Comparison of ENCODE assay signal across 36 cellular contexts in the genomic region with DNA sequence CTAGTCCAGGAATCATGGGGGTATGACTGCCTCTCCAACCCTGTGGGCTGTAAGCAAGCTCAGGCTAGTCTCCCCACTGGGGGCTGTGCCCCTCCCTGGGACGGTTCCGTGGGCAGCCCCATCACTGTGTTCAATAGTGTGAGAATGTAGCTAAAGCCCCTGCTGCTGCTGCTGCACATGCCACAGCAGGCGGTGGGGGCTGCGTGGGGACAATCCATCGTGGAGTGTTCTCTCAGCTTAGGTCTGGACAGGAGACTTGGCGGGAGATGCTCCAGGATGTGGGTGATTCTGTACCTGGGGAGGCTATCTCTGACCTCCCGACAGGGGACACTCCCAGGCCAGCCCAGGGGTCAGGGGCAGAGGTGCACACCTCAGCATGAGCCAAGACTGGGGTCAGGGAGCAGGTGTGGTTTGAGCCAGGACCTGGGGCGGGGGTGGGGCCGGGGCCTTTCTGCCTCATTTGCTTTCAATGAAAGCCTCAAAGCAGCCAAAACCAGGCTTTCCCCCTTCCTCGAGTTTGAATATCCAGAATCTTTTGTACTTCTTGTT. TPM values are rescaled to one million over a fixed set of nuclear protein-coding genes. Genes with fewer than 3 reads are reported as not detected.
DNase-seq lines count a peak whose midpoint lies in the region; ATAC-seq and TF ChIP-seq lines count a peak whose summit lies in the region.
"Had no signal": no experiment of that assay in that cellular context is flagged by ENCODE, and none has a peak within 500 bp of the region (broad histone marks: within the 10 kb centered on the region; RNA-seq: fewer than 3 reads in every experiment).

No MANE protein-coding gene starts in this region.

- H3K4me3 ChIP-seq in IMR-90 (ENCODE audit: insufficient read depth, low read depth, low read length) (no peak overlapping the region), neuronal stem cell (ENCODE audit: low read length in 2 of 2) (no peak overlapping the region), tibial nerve (no peak overlapping the region)
- H3K4me3 ChIP-seq: adrenal gland, body of pancreas, esophagus squamous epithelium, GM23338, PC-9 had no signal

- peak overlapping the region; percentile 82 for H3K27ac Mint-ChIP-seq in glutamatergic neuron (ENCODE audit: unreplicated experiment)
- H3K27ac Mint-ChIP-seq: B cell; GM23338; HFFc6; stimulated activated effector memory CD8-positive, alpha-beta T cell treated with anti-CD3 and anti-CD28 coated beads, Interleukin-12 subunit alpha, Interleukin-12 subunit beta, amount 100 ng/mL, for 72 hours had no signal

- H2AK9ac ChIP-seq in IMR-90 (replicated peaks; ENCODE audit: low read depth, low read length, poor library complexity) = no peak overlapping the region

- no peak overlapping the region for H2BK15ac ChIP-seq in IMR-90 (ENCODE audit: low read depth, low read length)
- no peak overlapping the region for H2BK15ac ChIP-seq in neuronal stem cell (ENCODE audit: low read length)

- H3K27me3 ChIP-seq in IMR-90 (ENCODE audit: control insufficient read depth, insufficient read depth, low read length) (no peaks in the 10 kb centered on the region), neuronal stem cell (ENCODE audit: control insufficient read depth in 3 of 3, insufficient read depth in 3 of 3, low read depth in 1 of 3, low read length in 3 of 3) (no peaks in the 10 kb centered on the region), tibial nerve (no peaks in the 10 kb centered on the region)
- H3K27me3 ChIP-seq: adrenal gland, body of pancreas, esophagus squamous epithelium, foreskin keratinocyte had no signal

- TF ChIP-seq CTCF in IMR-90 (conservative IDR thresholded peaks at IDR 0.05; ENCODE audit: low read depth, low read length) (no peak), glutamatergic neuron (IDR thresholded peaks at IDR 0.05; ENCODE audit: partially characterized antibody, unreplicated experiment) (no peak), tibial nerve (IDR thresholded peaks at IDR 0.05) (no peak)

- H3K4me1 ChIP-seq in IMR-90 (ENCODE audit: control insufficient read depth, insufficient read depth, low read length) (peaks cover 47% of the 10 kb centered on the region), neuronal stem cell (ENCODE audit: control insufficient read depth in 2 of 2, insufficient read depth in 1 of 2, low read depth in 1 of 2, low read length in 2 of 2) (peaks cover 13 to 58% of the 10 kb centered on the region in 2 donors), tibial nerve (peaks cover 0 to 92% (median 52%) of the 10 kb centered on the region in 4 donors)
- H3K4me1 ChIP-seq: foreskin keratinocyte had no signal

- H3K79me1 ChIP-seq in IMR-90 (ENCODE audit: low read depth in 1 of 2, low read length in 2 of 2) (peaks cover 24 to 59% of the 10 kb centered on the region in 2 experiments), neuronal stem cell (ENCODE audit: low read depth, low read length) (peaks cover 11% of the 10 kb centered on the region)

- no peak overlapping the region for H4K91ac ChIP-seq in IMR-90 (ENCODE audit: insufficient read depth, low read depth, low read length)
- H4K91ac ChIP-seq in neuronal stem cell (ENCODE audit: low read depth, low read length, poor library complexity) = no peak overlapping the region

- H3K4me1 Mint-ChIP-seq in glutamatergic neuron (ENCODE audit: low read depth, unreplicated experiment) = peaks cover 42% of the 10 kb centered on the region
- H3K4me1 Mint-ChIP-seq: B cell; CD8-positive, alpha-beta memory T cell; central memory CD8-positive, alpha-beta T cell; stimulated activated effector memory CD8-positive, alpha-beta T cell treated with anti-CD3 and anti-CD28 coated beads, Interleukin-12 subunit alpha, Interleukin-12 subunit beta, amount 100 ng/mL, for 72 hours had no signal

- DNase-seq in IMR-90 = no peak
- DNase-seq in glutamatergic neuron = no peak
- DNase-seq in neuronal stem cell (ENCODE audit: low spot score) = no peak
- DNase-seq in tibial nerve (ENCODE audit: low spot score in 2 of 2) = no peak
- DNase-seq in NCI-H1092 treated with DMSO at 0.1 percent for 48 hours (lab: John Stamatoyannopoulos, UW) = no peak
- DNase-seq: ACHN; activated CD4-positive, alpha-beta T cell treated with anti-CD3 and anti-CD28 coated beads, Interleukin-2, amount 50 U/mL, for 48 hours; activated naive CD4-positive, alpha-beta T cell treated with Interleukin-2 at 50 U/mL for 16 hours; adrenal gland; body of pancreas; CD8-positive, alpha-beta memory T cell; dermis blood vessel endothelial cell; DMS 273 treated with DMSO at 0.1 percent for 48 hours; esophagus squamous epithelium; foreskin keratinocyte; HFFc6; mammary epithelial cell; NCI-H1417; NCI-H2081; NCI-H524 treated with DMSO at 0.1 percent for 48 hours; PC-9; stimulated activated CD4-positive, alpha-beta T cell treated with anti-CD3 and anti-CD28 coated beads, Interleukin-4, amount 100 ng/mL, for 4 hours; T-helper 2 cell had no signal

- H3K9me3 ChIP-seq in IMR-90 (ENCODE audit: control insufficient read depth, insufficient read depth, low read length) (no peaks in the 10 kb centered on the region), neuronal stem cell (replicated peaks in 1 of 2; ENCODE audit: control insufficient read depth in 2 of 2, insufficient read depth in 1 of 2, low read depth in 1 of 2, low read length in 2 of 2) (no peaks in the 10 kb centered on the region), tibial nerve (no peaks in the 10 kb centered on the region)
- H3K9me3 ChIP-seq: adrenal gland, body of pancreas, esophagus squamous epithelium, neutrophil had no signal

- H2BK20ac ChIP-seq in IMR-90 (ENCODE audit: low read depth, low read length) = no peak overlapping the region

- H3K9ac ChIP-seq in IMR-90 (ENCODE audit: low read depth, low read length) (no peak overlapping the region), neuronal stem cell (ENCODE audit: low read depth, low read length, poor library complexity) (no peak overlapping the region)
- H3K9ac ChIP-seq: KMS-11 had no signal

- peaks cover 47% of the 10 kb centered on the region for H3K9me1 ChIP-seq in IMR-90 (ENCODE audit: insufficient read depth, low read length)

- ATAC-seq in IMR-90 (ENCODE audit: low read depth) (no peak), HG02938 (IDR thresholded peaks at IDR 0.05; ENCODE audit: unreplicated experiment) (no peak), HG02588 (IDR thresholded peaks at IDR 0.05; ENCODE audit: unreplicated experiment) (no peak)
- ATAC-seq: activated CD4-positive, CD25-positive, alpha-beta regulatory T cell treated with anti-CD3 and anti-CD28 coated beads, Interleukin-2, amount 50 U/mL, for 24 hours; body of pancreas; foreskin keratinocyte; GM23338; Right ventricle myocardium inferior; sciatic nerve; stimulated activated effector memory CD8-positive, alpha-beta T cell treated with anti-CD3 and anti-CD28 coated beads, Interleukin-12 subunit alpha, Interleukin-12 subunit beta, amount 100 ng/mL, for 72 hours had no signal

- H3K27me3 Mint-ChIP-seq in glutamatergic neuron (ENCODE audit: unreplicated experiment) = peaks cover 15% of the 10 kb centered on the region
- H3K27me3 Mint-ChIP-seq: progenitor cell of endocrine pancreas had no signal

- H4K8ac ChIP-seq in IMR-90 (ENCODE audit: low read depth in 2 of 2, low read length in 2 of 2) (no peak overlapping the region), neuronal stem cell (ENCODE audit: low read depth, low read length) (no peak overlapping the region)

- intact Hi-C loops in IMR-90 (cut with micrococcal nuclease) = no loop called here

- POLR2A ChIA-PET in IMR-90 (lab: Charles Lee; ENCODE audit: unreplicated experiment) = no interaction called here

- BruUV-seq in IMR-90 (replicated peaks; lab: Mats Ljungman, UMichigan) = no TSS peak

- H3K23ac ChIP-seq in IMR-90 (ENCODE audit: low read depth, low read length) (no peak overlapping the region), neuronal stem cell (ENCODE audit: low read depth, low read length, poor library complexity) (no peak overlapping the region)

- 98% methylated on average over 6 of the region's 10 CpGs; no CpG with 5 or more reads in 1 of the 2 experiments for WGBS in IMR-90 (ENCODE audit: extremely low coverage in 2 of 2, insufficient read length in 1 of 2), 2 experiments
- no CpG with 5 or more reads among the region's 10 CpGs for WGBS in neuronal stem cell (ENCODE audit: extremely low coverage in 2 of 2, insufficient read length in 2 of 2, insufficient replicate concordance in 1 of 2), 2 donors
- 64 to 70% methylated on average over 7 to 8 of the region's 10 CpGs for WGBS in tibial nerve, 2 donors

- peaks cover 18% of the 10 kb centered on the region; the same call in 1 of the 2 replicates for H4K20me1 ChIP-seq in IMR-90 (ENCODE audit: insufficient read depth, low read length)

- no peak overlapping the region for H3K4me2 ChIP-seq in IMR-90 (ENCODE audit: low read depth, low read length)
- no peak overlapping the region for H3K4me2 ChIP-seq in neuronal stem cell (ENCODE audit: insufficient read depth, low read length, poor library complexity, severe bottlenecking)
- H3K4me2 ChIP-seq: GM23338, KMS-11, PC-9 had no signal

- no peak for TF ChIP-seq EP300 in tibial nerve (IDR thresholded peaks at IDR 0.05)

- no peak overlapping the region for H2AK5ac ChIP-seq in IMR-90 (ENCODE audit: low read depth, low read length)
- H2AK5ac ChIP-seq in neuronal stem cell (ENCODE audit: low read depth, low read length) = no peak overlapping the region

- H3K56ac ChIP-seq in IMR-90 (ENCODE audit: extremely low read depth, insufficient read depth, low read length) = no peak overlapping the region

- dilution Hi-C loops in IMR-90 (cut with HindIII; ENCODE audit: low sequenced_read_pairs, unreplicated experiment) = no loop called here

- H3K18ac ChIP-seq in IMR-90 (ENCODE audit: low read depth, low read length) (no peak overlapping the region), neuronal stem cell (ENCODE audit: low read length) (peak overlapping the region; percentile 11)

- H3K36me3 ChIP-seq in IMR-90 (ENCODE audit: control insufficient read depth, insufficient read depth, low read length) (peaks cover 71% of the 10 kb centered on the region), neuronal stem cell (replicated peaks in 1 of 2; ENCODE audit: control insufficient read depth in 2 of 2, insufficient read depth in 2 of 2, low read length in 2 of 2) (peaks cover 56 to 66% of the 10 kb centered on the region in 2 donors), tibial nerve (peaks cover 0 to 53% (median 5%) of the 10 kb centered on the region in 3 donors)
- H3K36me3 ChIP-seq: neutrophil had no signal

- TF ChIP-seq POLR2A in IMR-90 (IDR thresholded peaks at IDR 0.05; ENCODE audit: low read depth, low read length) (no peak), tibial nerve (IDR thresholded peaks at IDR 0.05) (no peak)

- H3K4ac ChIP-seq in IMR-90 (ENCODE audit: low read depth, low read length) (no peak overlapping the region), neuronal stem cell (ENCODE audit: low read length) (no peak overlapping the region)

- CTCF ChIA-PET in IMR-90 (lab: Yijun Ruan, JAX) = no interaction called here

- H2AFZ ChIP-seq in IMR-90 (replicated peaks; ENCODE audit: low read length, poor library complexity) = no peak overlapping the region
- no peak overlapping the region for H2AFZ ChIP-seq in neuronal stem cell (ENCODE audit: low read length)
- H2AFZ ChIP-seq: GM23338, PC-9 had no signal

- no peaks in the 10 kb centered on the region for H3K36me3 Mint-ChIP-seq in glutamatergic neuron (ENCODE audit: unreplicated experiment)
- H3K36me3 Mint-ChIP-seq: CD8-positive, alpha-beta memory T cell; stimulated activated effector memory CD8-positive, alpha-beta T cell treated with anti-CD3 and anti-CD28 coated beads, Interleukin-12 subunit alpha, Interleukin-12 subunit beta, amount 100 ng/mL, for 72 hours had no signal

- H3K27ac ChIP-seq in IMR-90 (ENCODE audit: insufficient read depth, low read length) (peak overlapping the region; percentile 5; the same call in 1 of the 2 replicates), neuronal stem cell (replicated peaks; ENCODE audit: low read length) (no peak overlapping the region), tibial nerve (peak overlapping the region in 3 of 4 donors; percentile 29 to 97 (median 83))
- H3K27ac ChIP-seq: esophagus squamous epithelium, foreskin keratinocyte, HL-60, KMS-11, neutrophil, PC-9 had no signal

- no peak overlapping the region for H2BK5ac ChIP-seq in IMR-90 (ENCODE audit: low read depth, low read length, poor library complexity, severe bottlenecking)
- no peak overlapping the region for H2BK5ac ChIP-seq in neuronal stem cell (ENCODE audit: low read length)

- H3K14ac ChIP-seq in IMR-90 (replicated peaks; ENCODE audit: low read depth, low read length) = no peak overlapping the region
- H3K14ac ChIP-seq in neuronal stem cell (ENCODE audit: low read length) = no peak overlapping the region

- no peak overlapping the region for H2BK12ac ChIP-seq in neuronal stem cell (ENCODE audit: low read length)

- TF ChIP-seq RAD21 in IMR-90 (IDR thresholded peaks at IDR 0.05; ENCODE audit: low read length) = no peak

- H4K5ac ChIP-seq in IMR-90 (ENCODE audit: low read depth, low read length) = no peak overlapping the region

- H3K4me3 Mint-ChIP-seq in glutamatergic neuron (ENCODE audit: unreplicated experiment) = no peak overlapping the region
- H3K4me3 Mint-ChIP-seq: B cell; CD8-positive, alpha-beta memory T cell; central memory CD8-positive, alpha-beta T cell; GM23338; HFFc6; stimulated activated effector memory CD8-positive, alpha-beta T cell treated with anti-CD3 and anti-CD28 coated beads, Interleukin-12 subunit alpha, Interleukin-12 subunit beta, amount 100 ng/mL, for 72 hours had no signal

- H3K9me3 Mint-ChIP-seq in glutamatergic neuron (ENCODE audit: unreplicated experiment) = peaks cover 25% of the 10 kb centered on the region
- H3K9me3 Mint-ChIP-seq: CD8-positive, alpha-beta memory T cell; central memory CD8-positive, alpha-beta T cell; GM23338; HFFc6; stimulated activated effector memory CD8-positive, alpha-beta T cell treated with anti-CD3 and anti-CD28 coated beads, Interleukin-12 subunit alpha, Interleukin-12 subunit beta, amount 100 ng/mL, for 72 hours had no signal

- in situ Hi-C loops in IMR-90 (cut with MboI; ENCODE audit: low sequenced_read_pairs) = no loop called here

- H2BK120ac ChIP-seq in IMR-90 (ENCODE audit: low read depth, low read length) (no peak overlapping the region), neuronal stem cell (ENCODE audit: low read depth, low read length) (no peak overlapping the region)

RNA-seq across cellular contexts. Expression of a gene that starts 10.2 kb away (rescaled TPM):
- total RNA-seq in IMR-90 (2012; rRNA removed) (50.3 and 55.6 TPM in 2 replicates), glutamatergic neuron (ENCODE audit: unreplicated experiment) (959 TPM), tibial nerve (100 to 1,000 TPM; 155 to 328 (median 200) TPM)
- polyA plus RNA-seq in IMR-90 (2012; rRNA removed) = 67.4 and 95.7 TPM in 2 replicates
- polyA plus RNA-seq in IMR-90 (2012; cell fraction: cytosol; rRNA removed) = 40.2 and 112 TPM in 2 replicates
- 310 and 597 TPM in 2 replicates for polyA plus RNA-seq in IMR-90 (2012; cell fraction: nucleus; rRNA removed; ENCODE audit: low replicate concordance)
- polyA plus RNA-seq in neuronal stem cell (2013, experiment 1 of 2) = 93.5 TPM
- 92.5 TPM for polyA plus RNA-seq in neuronal stem cell (2013, experiment 2 of 2)
- total RNA-seq: foreskin keratinocyte, HFFc6 had no signal
- polyA plus RNA-seq: mammary epithelial cell had no signal
